ENCODE assay signal across 19 cellular contexts in the genomic region with DNA sequence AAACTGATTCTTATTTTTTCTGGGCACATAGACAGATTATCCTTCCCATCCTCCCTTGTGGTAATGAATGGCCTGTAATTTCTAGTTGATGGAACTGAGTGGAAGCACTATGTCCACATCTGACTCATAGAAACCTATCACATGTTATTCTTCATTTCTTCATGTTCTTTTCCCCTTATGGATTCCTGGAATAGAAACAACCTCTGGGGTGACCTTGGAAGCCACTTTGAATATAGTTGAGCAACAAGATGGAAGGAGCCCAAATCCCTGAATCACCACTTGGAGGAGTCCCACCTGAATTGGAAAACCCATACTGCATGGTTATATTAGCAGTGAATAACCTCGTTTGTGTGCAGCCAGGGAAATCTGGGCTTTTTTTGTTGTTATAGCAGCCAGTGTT.
DNase-seq lines count a peak whose midpoint lies in the region; ATAC-seq, FAIRE-seq and TF ChIP-seq lines count a peak whose summit lies in the region.
"Had no signal": no experiment of that assay in that cellular context is flagged by ENCODE, and none has a peak within 500 bp of the region (broad histone marks: within the 10 kb centered on the region; RNA-seq: fewer than 3 reads in every experiment).

No MANE protein-coding gene starts in this region.

- DNase-seq in AG08395 (ENCODE audit: low spot score) = peak; percentile 15
- DNase-seq in MG63 = peak; percentile 4
- DNase-seq in fibroblast of lung (ENCODE audit: low read depth in 2 of 2) = peak; percentile 68 to 90
- DNase-seq in pancreas = peak in 1 of 6 donors; percentile 45
- DNase-seq in DMS79 treated with DMSO at 0.1 percent for 48 hours (lab: John Stamatoyannopoulos, UW) = no peak
- no peak for DNase-seq in NCI-H526 treated with DMSO at 0.1 percent for 48 hours (lab: John Stamatoyannopoulos, UW)
- no peak for DNase-seq in small intestine
- no peak for DNase-seq in foreskin melanocyte
- DNase-seq: activated CD8-positive, alpha-beta T cell treated with anti-CD3 and anti-CD28 coated beads, Interleukin-2, amount 10 ng/mL, durations not matched to agents 7 days and 5 days; activated naive CD8-positive, alpha-beta T cell treated with anti-CD3 and anti-CD28 coated beads, Interleukin-2, amount 10 ng/mL, durations not matched to agents 7 days and 5 days; islet precursor cell; NCI-H146; NCI-H345; retina; stimulated activated CD4-positive, alpha-beta T cell treated with anti-CD3 and anti-CD28 coated beads, Interleukin-1b, Interleukin-23, amount 100 ng/mL, for 48 hours; stomach; T-cell; WERI-Rb-1 had no signal

- H3K9ac ChIP-seq in fibroblast of lung (ENCODE audit: insufficient read depth, low read length) = no peak overlapping the region

- ATAC-seq in pancreas = peak; percentile 23 to 64 (median 40)
- ATAC-seq: activated CD8-positive, alpha-beta T cell treated with anti-CD3 and anti-CD28 coated beads, Interleukin-2, amount 10 ng/mL, durations not matched to agents 7 days and 5 days; T-cell had no signal

- no peak overlapping the region for H3K4me3 ChIP-seq in MG63
- no peak overlapping the region for H3K4me3 ChIP-seq in fibroblast of lung (replicated peaks in 1 of 4; ENCODE audit: control extremely low read depth in 1 of 4, insufficient read depth in 1 of 4, low read depth in 3 of 4, low read length in 4 of 4)
- no peak overlapping the region for H3K4me3 ChIP-seq in pancreas
- H3K4me3 ChIP-seq in small intestine (ENCODE audit: low read depth in 1 of 2, low read length in 2 of 2) = no peak overlapping the region
- H3K4me3 ChIP-seq: stomach had no signal

- H3K36me3 ChIP-seq in MG63 (no peaks in the 10 kb centered on the region), fibroblast of lung (ENCODE audit: control insufficient read depth, insufficient read depth, low read length) (no peaks in the 10 kb centered on the region), pancreas (no peaks in the 10 kb centered on the region), small intestine (ENCODE audit: control insufficient read depth in 2 of 2, insufficient read depth in 2 of 2, low read length in 2 of 2) (no peaks in the 10 kb centered on the region)
- H3K36me3 ChIP-seq: stomach, WERI-Rb-1 had no signal

- WGBS in pancreas, 2 donors = 42 to 69% methylated on average over 1 of the region's 1 CpG
- WGBS in small intestine, 3 donors = 30 to 74% (median 70%) methylated on average over 1 of the region's 1 CpG

- no peak for TF ChIP-seq CTCF in fibroblast of lung (conservative IDR thresholded peaks at IDR 0.05 in 1 of 2, IDR thresholded peaks at IDR 0.05 in 1 of 2; ENCODE audit: low read depth in 1 of 2, low read length in 2 of 2)
- no peak for TF ChIP-seq CTCF in pancreas (IDR thresholded peaks at IDR 0.05)

- H3K4me1 ChIP-seq in fibroblast of lung (ENCODE audit: control insufficient read depth, extremely low read depth, insufficient read depth, low read length) (no peaks in the 10 kb centered on the region), pancreas (no peaks in the 10 kb centered on the region), small intestine (ENCODE audit: control insufficient read depth in 2 of 2, insufficient read depth in 1 of 2, low read depth in 1 of 2, low read length in 1 of 2) (no peaks in the 10 kb centered on the region)
- H3K4me1 ChIP-seq: stomach had no signal

- no peak overlapping the region for H2AFZ ChIP-seq in fibroblast of lung (ENCODE audit: low read length)

- H3K27me3 ChIP-seq in MG63 (no peaks in the 10 kb centered on the region), fibroblast of lung (ENCODE audit: control insufficient read depth, insufficient read depth, low read length) (no peaks in the 10 kb centered on the region), pancreas (no peaks in the 10 kb centered on the region), small intestine (ENCODE audit: control insufficient read depth in 2 of 2, insufficient read depth in 2 of 2, low read length in 2 of 2) (no peaks in the 10 kb centered on the region)
- H3K27me3 ChIP-seq: stomach had no signal

- H3K4me2 ChIP-seq in fibroblast of lung (ENCODE audit: extremely low read depth, insufficient read depth, low read length) = no peak overlapping the region

- no peak for FAIRE-seq in pancreas (lab: Jason Lieb, UNC)
- no peak for FAIRE-seq in small intestine (lab: Jason Lieb, UNC)
- FAIRE-seq: urothelium cell line had no signal

- H3K9me3 ChIP-seq in MG63 (no peaks in the 10 kb centered on the region), fibroblast of lung (ENCODE audit: control insufficient read depth, insufficient read depth, low read depth, low read length) (no peaks in the 10 kb centered on the region), pancreas (no peaks in the 10 kb centered on the region), small intestine (ENCODE audit: control insufficient read depth, low read depth) (no peaks in the 10 kb centered on the region)

- intact Hi-C loops in pancreas (cut with DNase I) = no loop called here

- H4K20me1 ChIP-seq in fibroblast of lung (ENCODE audit: control insufficient read depth, extremely low read depth, insufficient read depth, low read length) = no peaks in the 10 kb centered on the region

- H3K27ac ChIP-seq in fibroblast of lung (ENCODE audit: insufficient read depth, low read length) (no peak overlapping the region), pancreas (no peak overlapping the region), small intestine (ENCODE audit: low read depth in 1 of 2, low read length in 1 of 2) (no peak overlapping the region)
- H3K27ac ChIP-seq: WERI-Rb-1 had no signal

- no peaks in the 10 kb centered on the region for H3K79me2 ChIP-seq in fibroblast of lung (ENCODE audit: control insufficient read depth, insufficient read depth, low read length)

Comparison
In these comparisons a context has a peak if more than half of its experiments do, and no peak if none do; other contexts are left out.
1. DNase-seq: peak in AG08395 (single experiment), MG63 (single experiment) and fibroblast of lung (2 of 2); none in DMS79 treated with DMSO at 0.1 percent for 48 hours (single experiment), NCI-H526 treated with DMSO at 0.1 percent for 48 hours (single experiment), small intestine (single experiment) and foreskin melanocyte (single experiment).